In the genomic region with DNA sequence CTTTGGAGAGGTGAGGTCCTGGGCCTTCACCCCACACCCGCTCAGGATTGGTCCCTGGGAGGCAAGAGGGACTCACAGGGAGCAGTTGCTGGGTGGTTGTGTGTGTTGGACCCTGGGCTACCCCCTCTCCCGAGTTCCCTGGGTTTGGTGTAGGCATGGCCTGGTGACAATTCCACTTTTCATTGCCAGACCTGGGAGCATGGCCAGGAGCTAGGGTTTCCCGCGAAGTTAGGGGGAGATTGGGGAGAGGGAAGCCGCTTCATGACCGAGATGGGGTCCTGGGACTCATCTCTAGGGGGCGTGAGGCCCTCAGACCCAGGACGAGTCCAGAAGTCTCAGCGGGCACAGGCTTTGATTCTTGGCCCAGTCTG, we compare ENCODE assay signal across 8 cellular contexts. TPM values are rescaled to one million over a fixed set of nuclear protein-coding genes. Genes with fewer than 3 reads are reported as not detected.
DNase-seq lines count a peak whose midpoint lies in the region; ATAC-seq, FAIRE-seq and TF ChIP-seq lines count a peak whose summit lies in the region.

No MANE protein-coding gene starts in this region.

- peaks cover 14% of the 10 kb centered on the region for H3K27me3 Mint-ChIP-seq in activated CD8-positive, alpha-beta T cell treated with anti-CD3 and anti-CD28 coated beads for 36 hours
- H3K27me3 Mint-ChIP-seq in stimulated activated naive B cell treated with anti-CD40 and anti-IgM and Interleukin-4, amounts not matched to agents 10 μg/mL and 1 μg/mL and 100 μg/mL, for 72 hours = peaks cover 0 to 7% of the 10 kb centered on the region in 2 donors

- POLR2A ChIA-PET in activated CD8-positive, alpha-beta T cell treated with anti-CD3 and anti-CD28 coated beads for 36 hours (lab: Charles Lee) = interaction anchor here (4.5 kb wide), 1 partner anchor 16 kb away, joined by 23 read pairs; no protein-coding TSS in a partner anchor

- no peak for DNase-seq in activated CD8-positive, alpha-beta T cell treated with anti-CD3 and anti-CD28 coated beads for 36 hours
- DNase-seq in kidney (no peak), dedifferentiated amniotic fluid mesenchymal stem cell (ENCODE audit: extremely low spot score) (no peak), ACHN (no peak), NCI-H82 (lab: John Stamatoyannopoulos, UW) (no peak)
- DNase-seq in stimulated activated naive B cell treated with anti-CD40 and anti-IgM and Interleukin-4, amounts not matched to agents 10 μg/mL and 1 μg/mL and 100 μg/mL, for 72 hours = no peak

- peak overlapping the region; percentile 67 for H3K4me3 Mint-ChIP-seq in activated CD8-positive, alpha-beta T cell treated with anti-CD3 and anti-CD28 coated beads for 36 hours
- H3K4me3 Mint-ChIP-seq in stimulated activated naive B cell treated with anti-CD40 and anti-IgM and Interleukin-4, amounts not matched to agents 10 μg/mL and 1 μg/mL and 100 μg/mL, for 72 hours = peak overlapping the region; percentile 71 to 73

- intact Hi-C loops in activated CD8-positive, alpha-beta T cell treated with anti-CD3 and anti-CD28 coated beads for 36 hours (cut with micrococcal nuclease) = no loop called here
- intact Hi-C loops in kidney (cut with DNase I) = no loop called here

- CTCF ChIA-PET in activated CD8-positive, alpha-beta T cell treated with anti-CD3 and anti-CD28 coated beads for 36 hours (lab: Charles Lee) = no interaction called here

- no peak for FAIRE-seq in kidney (lab: Jason Lieb, UNC)

- H3K4me3 ChIP-seq in kidney (ENCODE audit: low read length in 2 of 2) = peak overlapping the region; percentile 66 to 67

- H3K27ac Mint-ChIP-seq in activated CD8-positive, alpha-beta T cell treated with anti-CD3 and anti-CD28 coated beads for 36 hours = peak overlapping the region; percentile 31
- no peak overlapping the region for H3K27ac Mint-ChIP-seq in stimulated activated naive B cell treated with anti-CD40 and anti-IgM and Interleukin-4, amounts not matched to agents 10 μg/mL and 1 μg/mL and 100 μg/mL, for 72 hours

- peak overlapping the region; percentile 48 to 59 for H3K9ac ChIP-seq in kidney (ENCODE audit: low read length in 2 of 2)

- H3K4me1 Mint-ChIP-seq in activated CD8-positive, alpha-beta T cell treated with anti-CD3 and anti-CD28 coated beads for 36 hours (ENCODE audit: low read depth) = peaks cover 48% of the 10 kb centered on the region
- peaks cover 47 to 55% of the 10 kb centered on the region in 2 donors for H3K4me1 Mint-ChIP-seq in stimulated activated naive B cell treated with anti-CD40 and anti-IgM and Interleukin-4, amounts not matched to agents 10 μg/mL and 1 μg/mL and 100 μg/mL, for 72 hours

- H3K36me3 ChIP-seq in kidney (ENCODE audit: control insufficient read depth in 1 of 2, insufficient read depth in 2 of 2, low read length in 2 of 2) = no peaks in the 10 kb centered on the region

- no peaks in the 10 kb centered on the region for H3K36me3 Mint-ChIP-seq in activated CD8-positive, alpha-beta T cell treated with anti-CD3 and anti-CD28 coated beads for 36 hours (ENCODE audit: low read depth)
- H3K36me3 Mint-ChIP-seq in stimulated activated naive B cell treated with anti-CD40 and anti-IgM and Interleukin-4, amounts not matched to agents 10 μg/mL and 1 μg/mL and 100 μg/mL, for 72 hours = peaks cover 4% of the 10 kb centered on the region in 2 donors

- TF ChIP-seq CTCF in activated CD8-positive, alpha-beta T cell treated with anti-CD3 and anti-CD28 coated beads for 36 hours (IDR thresholded peaks at IDR 0.05) = no peak
- TF ChIP-seq CTCF in kidney (IDR thresholded peaks at IDR 0.05; ENCODE audit: borderline replicate concordance, extremely low read depth, insufficient read depth) = no peak

- H3K9me3 Mint-ChIP-seq in activated CD8-positive, alpha-beta T cell treated with anti-CD3 and anti-CD28 coated beads for 36 hours = no peaks in the 10 kb centered on the region
- H3K9me3 Mint-ChIP-seq in stimulated activated naive B cell treated with anti-CD40 and anti-IgM and Interleukin-4, amounts not matched to agents 10 μg/mL and 1 μg/mL and 100 μg/mL, for 72 hours = no peaks in the 10 kb centered on the region

- peaks cover 0 to 23% of the 10 kb centered on the region in 2 donors for H3K4me1 ChIP-seq in kidney (ENCODE audit: control insufficient read depth in 1 of 2, insufficient read depth in 1 of 2, low read depth in 1 of 2, low read length in 2 of 2)

- ATAC-seq in HG03280 (IDR thresholded peaks at IDR 0.05; ENCODE audit: unreplicated experiment) (peak; percentile 18), HG02884 (IDR thresholded peaks at IDR 0.05; ENCODE audit: unreplicated experiment) (no peak)
- ATAC-seq in activated CD8-positive, alpha-beta T cell treated with anti-CD3 and anti-CD28 coated beads for 36 hours = no peak
- ATAC-seq in stimulated activated naive B cell treated with anti-CD40 and anti-IgM and Interleukin-4, amounts not matched to agents 10 μg/mL and 1 μg/mL and 100 μg/mL, for 72 hours (replicated peaks) = no peak

- in situ Hi-C loops in ACHN (cut with HindIII; ENCODE audit: low pct_ligation_motif_present, low pct_unique_long_range_greater_than_20kb, low sequenced_read_pairs) = no loop called here

- peak overlapping the region; percentile 32 to 57 for H3K27ac ChIP-seq in kidney (ENCODE audit: low read depth in 2 of 2, low read length in 2 of 2)

- no peaks in the 10 kb centered on the region for H3K9me3 ChIP-seq in kidney (ENCODE audit: control insufficient read depth in 1 of 2, low read length in 2 of 2)

RNA-seq across cellular contexts. Expression of a gene that starts 0.6 kb away (rescaled TPM):
- total RNA-seq in activated CD8-positive, alpha-beta T cell treated with anti-CD3 and anti-CD28 coated beads for 36 hours = 1 to 10 TPM; 6.6 to 6.8 TPM
- total RNA-seq in kidney = 14.4 TPM
- 3.0 TPM for polyA plus RNA-seq in kidney (ENCODE audit: insufficient read depth, low read depth, low replicate concordance)

RNA-seq across cellular contexts. Expression of a gene that starts 37.7 kb away (rescaled TPM):
- total RNA-seq in activated CD8-positive, alpha-beta T cell treated with anti-CD3 and anti-CD28 coated beads for 36 hours = not detected
- total RNA-seq in kidney = not detected
- not detected for polyA plus RNA-seq in kidney (ENCODE audit: insufficient read depth, low read depth, low replicate concordance)
